ENCODE assay signal across 25 cellular contexts in the genomic region with DNA sequence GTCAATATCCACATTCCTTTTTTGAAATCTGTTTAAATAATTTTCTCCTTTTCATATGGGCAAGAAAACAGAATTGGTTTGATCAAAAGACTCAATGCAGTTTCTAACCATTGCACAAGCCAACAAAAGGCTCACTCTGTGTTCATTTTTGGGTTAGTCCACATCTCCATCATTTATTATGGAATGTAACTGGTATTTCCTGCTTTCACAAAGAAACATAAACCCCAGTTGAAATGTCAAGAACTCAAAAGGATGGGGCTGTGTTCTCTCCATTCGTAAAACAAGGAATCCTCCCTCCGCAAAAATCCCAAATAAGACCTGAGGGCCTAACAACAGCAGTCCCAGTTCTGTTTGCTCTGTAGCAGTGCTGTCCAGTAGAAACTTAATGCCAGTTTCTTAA.
A peak's percentile ranks its signal among the peaks of the same experiment; 100 is the strongest.
DNase-seq lines count a peak whose midpoint lies in the region; ATAC-seq, FAIRE-seq and TF ChIP-seq lines count a peak whose summit lies in the region.
"Had no signal": no experiment of that assay in that cellular context is flagged by ENCODE, and none has a peak within 500 bp of the region (broad histone marks: within the 10 kb centered on the region; RNA-seq: fewer than 3 reads in every experiment).

No MANE protein-coding gene starts in this region.

- H3K9me3 Mint-ChIP-seq in osteocyte (ENCODE audit: unreplicated experiment) = no peaks in the 10 kb centered on the region
- H3K9me3 Mint-ChIP-seq: activated CD4-positive, alpha-beta memory T cell treated with anti-CD3 and anti-CD28 coated beads, Interleukin-2, amount 10 ng/mL, durations not matched to agents 7 days and 5 days had no signal

- no peaks in the 10 kb centered on the region for H3K36me3 ChIP-seq in SK-N-MC (ENCODE audit: insufficient read depth, low read length)
- H3K36me3 ChIP-seq: cardiac muscle cell, HAP-1, Peyer's patch had no signal

- peaks cover 36% of the 10 kb centered on the region for H3K4me1 Mint-ChIP-seq in osteocyte (ENCODE audit: unreplicated experiment)
- H3K4me1 Mint-ChIP-seq: activated CD4-positive, alpha-beta memory T cell treated with anti-CD3 and anti-CD28 coated beads, Interleukin-2, amount 10 ng/mL, durations not matched to agents 7 days and 5 days; CD4-positive, CD25-positive, alpha-beta regulatory T cell; IgD-negative memory B cell; naive B cell had no signal

- FAIRE-seq in endometrium (lab: Jason Lieb, UNC) = peak; percentile 97
- FAIRE-seq: GM18507 had no signal

- no peaks in the 10 kb centered on the region for H3K27me3 Mint-ChIP-seq in osteocyte (ENCODE audit: unreplicated experiment)
- H3K27me3 Mint-ChIP-seq: activated CD4-positive, alpha-beta memory T cell treated with anti-CD3 and anti-CD28 coated beads, Interleukin-2, amount 10 ng/mL, durations not matched to agents 7 days and 5 days; CD4-positive, CD25-positive, alpha-beta regulatory T cell; IgD-negative memory B cell had no signal

- H3K36me3 Mint-ChIP-seq in osteocyte (ENCODE audit: unreplicated experiment) = peaks cover under 1% of the 10 kb centered on the region
- H3K36me3 Mint-ChIP-seq: CD4-positive, CD25-positive, alpha-beta regulatory T cell; IgD-negative memory B cell; naive B cell had no signal

- no peak overlapping the region for H3K4me3 ChIP-seq in AG10803 (ENCODE audit: low read length)
- no peak overlapping the region for H3K4me3 ChIP-seq in SK-N-MC
- H3K4me3 ChIP-seq: cardiac muscle cell, HAP-1, Peyer's patch had no signal

- DNase-seq in AG10803 (ENCODE audit: low read depth) = peak; percentile 85
- DNase-seq in SK-N-MC (ENCODE audit: low read depth, low spot score) = no peak
- no peak for DNase-seq in osteocyte (ENCODE audit: extremely low spot score, unreplicated experiment)
- no peak for DNase-seq in stimulated activated CD4-positive, alpha-beta T cell treated with anti-CD3 and anti-CD28 coated beads, Interleukin-2, amount 100 ng/mL, for 48 hours
- DNase-seq in NCI-H2081 treated with DMSO at 0.1 percent for 48 hours (lab: John Stamatoyannopoulos, UW) = no peak
- DNase-seq in KG1 (lab: John Stamatoyannopoulos, UW) = no peak
- DNase-seq: ACHN; activated CD4-positive, alpha-beta memory T cell treated with anti-CD3 and anti-CD28 coated beads, Interleukin-2, amount 10 ng/mL, durations not matched to agents 7 days and 5 days; activated CD4-positive, CD25-positive, alpha-beta regulatory T cell; activated effector memory CD4-positive, alpha-beta T cell treated with anti-CD3 and anti-CD28 coated beads, Interleukin-2, amount 50 U/mL, for 16 hours; CD4-positive, CD25-positive, alpha-beta regulatory T cell; glutamatergic neuron; left colon; naive B cell; NCI-H1105 treated with DMSO at 0.1 percent for 48 hours; NCI-H524; occipital lobe; Peyer's patch; stimulated activated CD8-positive, alpha-beta memory T cell treated with anti-CD3 and anti-CD28 coated beads, Interleukin-4, amount 100 ng/mL, for 48 hours had no signal

- no peak for ATAC-seq in GM21367 (IDR thresholded peaks at IDR 0.05; ENCODE audit: unreplicated experiment)
- ATAC-seq: left colon had no signal

- H3K27ac ChIP-seq in SK-N-MC = 0 out of 2 replicates have a peak overlapping the region, but pooled peaks have one; percentile 1
- H3K27ac ChIP-seq: cardiac muscle cell, Peyer's patch had no signal

- TF ChIP-seq CTCF in AG10803 (conservative IDR thresholded peaks at IDR 0.05; ENCODE audit: low read length) (no peak), osteocyte (IDR thresholded peaks at IDR 0.05) (no peak)

- peak overlapping the region; percentile 75 for H3K27ac Mint-ChIP-seq in osteocyte (ENCODE audit: unreplicated experiment)
- H3K27ac Mint-ChIP-seq: activated CD4-positive, alpha-beta memory T cell treated with anti-CD3 and anti-CD28 coated beads, Interleukin-2, amount 10 ng/mL, durations not matched to agents 7 days and 5 days; CD4-positive, CD25-positive, alpha-beta regulatory T cell; IgD-negative memory B cell; naive B cell had no signal

- no peak overlapping the region for H3K4me3 Mint-ChIP-seq in osteocyte (ENCODE audit: unreplicated experiment)
- H3K4me3 Mint-ChIP-seq: activated CD4-positive, alpha-beta memory T cell treated with anti-CD3 and anti-CD28 coated beads, Interleukin-2, amount 10 ng/mL, durations not matched to agents 7 days and 5 days; CD4-positive, CD25-positive, alpha-beta regulatory T cell; IgD-negative memory B cell; naive B cell had no signal

- H3K9me3 ChIP-seq in SK-N-MC (ENCODE audit: low read depth, low read length) = no peaks in the 10 kb centered on the region
- H3K9me3 ChIP-seq: HAP-1, Peyer's patch had no signal

- H3K9ac ChIP-seq in SK-N-MC (ENCODE audit: insufficient read length) = no peak overlapping the region
